ENCODE assay signal across 7 cellular contexts in genomic region chr1:43454270-43455011, GRCh38. TPM values are rescaled to one million over a fixed set of nuclear protein-coding genes. Genes with fewer than 3 reads are reported as not detected.
A peak's percentile ranks its signal among the peaks of the same experiment; 100 is the strongest.
DNase-seq lines count a peak whose midpoint lies in the region; ATAC-seq, FAIRE-seq and TF ChIP-seq lines count a peak whose summit lies in the region.

No MANE protein-coding gene starts in this region.

- H3K27me3 Mint-ChIP-seq in activated CD8-positive, alpha-beta memory T cell treated with anti-CD3 and anti-CD28 coated beads, Interleukin-2, amount 10 ng/mL, durations not matched to agents 7 days and 5 days, result peaks cover 48% of the 10 kb centered on the region
- H3K27me3 Mint-ChIP-seq in endodermal cell (ENCODE audit: insufficient read depth) (peaks cover 27% of the 10 kb centered on the region), memory B cell (peaks cover 3% of the 10 kb centered on the region)

- ATAC-seq in HG03196 (IDR thresholded peaks at IDR 0.05; ENCODE audit: unreplicated experiment) (peak; percentile 64), memory B cell (ENCODE audit: low read depth) (peak; percentile 82)
- peak; percentile 85 for ATAC-seq in activated CD8-positive, alpha-beta memory T cell treated with anti-CD3 and anti-CD28 coated beads, Interleukin-2, amount 10 ng/mL, durations not matched to agents 7 days and 5 days

- H3K27me3 ChIP-seq in endodermal cell (ENCODE audit: control insufficient read depth, insufficient read depth, low read length, poor library complexity, severe bottlenecking), result no peaks in the 10 kb centered on the region

- CTCF ChIA-PET in activated CD8-positive, alpha-beta memory T cell treated with anti-CD3 and anti-CD28 coated beads, Interleukin-2, amount 10 ng/mL, durations not matched to agents 7 days and 5 days (lab: Charles Lee), result interaction anchor here (0.6 to 1.8 kb wide), 4 partner anchors 228 to 491 kb away, joined by 3 to 5 read pairs (median 3); no protein-coding TSS in a partner anchor

- H3K4me3 ChIP-seq in endodermal cell (ENCODE audit: low read length), result peak overlapping the region; percentile 67

- H3K4me1 ChIP-seq in endodermal cell (ENCODE audit: control insufficient read depth, insufficient read depth, low read length), result no peaks in the 10 kb centered on the region

- no peaks in the 10 kb centered on the region for H3K9me3 ChIP-seq in endodermal cell (ENCODE audit: control insufficient read depth, low read length)

- peaks cover 11% of the 10 kb centered on the region for H3K4me1 Mint-ChIP-seq in activated CD8-positive, alpha-beta memory T cell treated with anti-CD3 and anti-CD28 coated beads, Interleukin-2, amount 10 ng/mL, durations not matched to agents 7 days and 5 days
- H3K4me1 Mint-ChIP-seq in endodermal cell (peaks cover 26% of the 10 kb centered on the region), memory B cell (peaks cover 16% of the 10 kb centered on the region)

- peak; percentile 22 for TF ChIP-seq CTCF in endodermal cell (conservative IDR thresholded peaks at IDR 0.05)

- no peaks in the 10 kb centered on the region for H3K9me3 Mint-ChIP-seq in activated CD8-positive, alpha-beta memory T cell treated with anti-CD3 and anti-CD28 coated beads, Interleukin-2, amount 10 ng/mL, durations not matched to agents 7 days and 5 days (ENCODE audit: low read depth)
- H3K9me3 Mint-ChIP-seq in endodermal cell (no peaks in the 10 kb centered on the region), memory B cell (no peaks in the 10 kb centered on the region)

- no peak overlapping the region for H3K27ac ChIP-seq in endodermal cell (ENCODE audit: low read depth, low read length)

- peaks cover 11% of the 10 kb centered on the region for H3K36me3 Mint-ChIP-seq in activated CD8-positive, alpha-beta memory T cell treated with anti-CD3 and anti-CD28 coated beads, Interleukin-2, amount 10 ng/mL, durations not matched to agents 7 days and 5 days
- H3K36me3 Mint-ChIP-seq in endodermal cell (ENCODE audit: low read depth) (peaks cover 34% of the 10 kb centered on the region), memory B cell (peaks cover 3% of the 10 kb centered on the region)

- peak overlapping the region; percentile 78 for H3K27ac Mint-ChIP-seq in activated CD8-positive, alpha-beta memory T cell treated with anti-CD3 and anti-CD28 coated beads, Interleukin-2, amount 10 ng/mL, durations not matched to agents 7 days and 5 days
- H3K27ac Mint-ChIP-seq in endodermal cell, result peak overlapping the region; percentile 93
- peak overlapping the region; percentile 86 for H3K27ac Mint-ChIP-seq in memory B cell

- H3K9ac ChIP-seq in endodermal cell (ENCODE audit: extremely low read depth, low read length, poor library complexity, severe bottlenecking), result peak overlapping the region; percentile 15

- peak overlapping the region; percentile 79 for H3K4me3 Mint-ChIP-seq in activated CD8-positive, alpha-beta memory T cell treated with anti-CD3 and anti-CD28 coated beads, Interleukin-2, amount 10 ng/mL, durations not matched to agents 7 days and 5 days
- H3K4me3 Mint-ChIP-seq in endodermal cell (peak overlapping the region; percentile 74), memory B cell (peak overlapping the region; percentile 92)

- H3K36me3 ChIP-seq in endodermal cell (ENCODE audit: control insufficient read depth, insufficient read depth, low read length), result peaks cover 25% of the 10 kb centered on the region

- DNase-seq in GM18507 (ENCODE audit: extremely low spot score, insufficient read length, low read depth) (peak; percentile 45), NCI-H524 (lab: John Stamatoyannopoulos, UW) (peak; percentile 47 to 65), endodermal cell (peak; percentile 93), memory B cell (ENCODE audit: low spot score in 2 of 2) (peak; percentile 42 to 45)
- DNase-seq in activated CD8-positive, alpha-beta memory T cell treated with anti-CD3 and anti-CD28 coated beads, Interleukin-2, amount 10 ng/mL, durations not matched to agents 7 days and 5 days, result peak; percentile 78
- peak; percentile 8 for DNase-seq in stimulated activated CD8-positive, alpha-beta memory T cell treated with anti-CD3 and anti-CD28 coated beads, Interleukin-15, amount 100 ng/mL, for 1 hour (ENCODE audit: low read depth)

- FAIRE-seq in GM18507 (lab: Jason Lieb, UNC), result peak; percentile 68

- 72 to 76% methylated on average over 9 to 19 of the region's 19 CpGs for WGBS in endodermal cell (ENCODE audit: insufficient coverage in 1 of 2, insufficient read length in 1 of 2), 2 experiments

RNA-seq across cellular contexts. Expression of gene HYI, which starts 0.7 kb away (rescaled TPM):
- 1 to 10 TPM; 7.1 to 8.0 TPM for total RNA-seq in activated CD8-positive, alpha-beta memory T cell treated with anti-CD3 and anti-CD28 coated beads, Interleukin-2, amount 10 ng/mL, durations not matched to agents 7 days and 5 days
- total RNA-seq in endodermal cell, result 10 to 100 TPM; 34.4 to 34.8 TPM
- polyA plus RNA-seq in endodermal cell (2013, experiment 1 of 2), result 29.7 TPM
- 25.6 TPM for polyA plus RNA-seq in endodermal cell (2013, experiment 2 of 2)

Comparison
In these comparisons a context has a peak if more than half of its experiments do, and no peak if none do; other contexts are left out.
1. DNase-seq: peak in every context shown above with its lines; median percentile 93 in endodermal cell; 78 in activated CD8-positive, alpha-beta memory T cell treated with anti-CD3 and anti-CD28 coated beads, Interleukin-2, amount 10 ng/mL, durations not matched to agents 7 days and 5 days; 56 in NCI-H524; 45 in GM18507; 44 in memory B cell; 8 in stimulated activated CD8-positive, alpha-beta memory T cell treated with anti-CD3 and anti-CD28 coated beads, Interleukin-15, amount 100 ng/mL, for 1 hour.